ENCODE assay signal across 1 cellular context in the genomic region with DNA sequence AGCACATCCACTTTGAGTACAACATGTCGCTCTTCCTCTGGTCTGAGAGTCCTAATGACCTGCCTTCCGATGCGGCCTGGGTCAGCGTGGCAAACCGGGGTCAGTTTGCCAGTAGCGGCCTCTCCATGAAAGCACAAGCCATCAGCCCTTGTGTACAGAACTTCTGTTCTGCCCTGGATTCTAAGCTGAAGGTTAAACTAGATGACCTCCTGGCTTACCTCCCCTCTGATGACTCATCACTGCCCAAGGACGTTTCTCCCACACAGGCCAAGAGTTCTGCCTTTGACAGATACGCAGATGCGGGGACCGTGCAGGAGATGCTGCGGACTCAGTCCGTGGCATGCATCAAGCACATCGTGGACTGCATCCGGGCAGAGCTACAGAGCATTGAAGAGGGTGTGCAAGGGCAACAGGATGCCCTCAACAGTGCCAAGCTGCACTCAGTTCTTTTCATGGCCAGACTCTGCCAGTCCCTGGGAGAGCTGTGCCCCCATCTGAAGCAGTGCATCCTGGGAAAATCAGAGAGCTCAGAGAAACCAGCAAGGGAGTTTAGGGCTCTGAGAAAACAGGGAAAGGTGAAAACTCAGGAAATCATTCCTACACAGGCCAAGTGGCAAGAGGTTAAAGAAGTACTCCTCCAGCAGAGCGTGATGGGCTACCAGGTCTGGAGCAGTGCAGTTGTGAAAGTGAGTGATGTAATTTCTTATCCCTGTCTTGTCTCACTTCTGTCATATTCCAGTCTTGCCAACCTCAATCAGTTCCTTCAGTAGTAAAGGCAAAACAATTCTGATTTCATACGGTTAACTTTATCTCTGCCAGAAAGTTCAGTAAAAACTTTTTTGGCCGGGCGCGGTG.
TF ChIP-seq lines count a peak whose summit lies in the region.

No MANE protein-coding gene starts in this region.

TF ChIP-seq in HepG2, 621 proteins besides CTCF, POLR2A, EP300 and RAD21 (continued from another document and continues in another):
- TF ChIP-seq IRF2 (CRISPR knock-in tag; IDR thresholded peaks at IDR 0.05) (peak; percentile 95), ZKSCAN5 (CRISPR knock-in tag; IDR thresholded peaks at IDR 0.05) (no peak), TARDBP (CRISPR knock-in tag; IDR thresholded peaks at IDR 0.05) (peak; percentile 98), HNRNPLL (IDR thresholded peaks at IDR 0.05; ENCODE audit: low read depth, low read length, poor library complexity, severe bottlenecking) (no peak), ZNF766 (CRISPR knock-in tag; IDR thresholded peaks at IDR 0.05; ENCODE audit: borderline replicate concordance) (no peak), ZNF251 (CRISPR knock-in tag; IDR thresholded peaks at IDR 0.05) (no peak; the same call in 1 of the 2 replicates), BCL6 (CRISPR knock-in tag; IDR thresholded peaks at IDR 0.05) (peak; percentile 84), CCAR2 (optimal IDR thresholded peaks at IDR 0.05; ENCODE audit: low read depth, low read length) (no peak), CBX5 (CRISPR knock-in tag; IDR thresholded peaks at IDR 0.05; ENCODE audit: borderline replicate concordance) (peak; percentile 68; the same call in 1 of the 2 replicates), EEA1 (CRISPR knock-in tag; IDR thresholded peaks at IDR 0.05; ENCODE audit: borderline replicate concordance) (no peak), KMT2B (CRISPR knock-in tag; IDR thresholded peaks at IDR 0.05) (peak; percentile 32; the same call in 1 of the 2 replicates), ZNF724P (CRISPR knock-in tag; IDR thresholded peaks at IDR 0.05; ENCODE audit: borderline replicate concordance) (no peak), ZBTB21 (CRISPR knock-in tag; IDR thresholded peaks at IDR 0.05) (no peak), IRX3 (CRISPR knock-in tag; IDR thresholded peaks at IDR 0.05; ENCODE audit: borderline replicate concordance, low read depth) (no peak), ZSCAN22 (CRISPR knock-in tag; IDR thresholded peaks at IDR 0.05) (no peak), PHF21A (CRISPR knock-in tag; IDR thresholded peaks at IDR 0.05) (peak; percentile 99), DMAP1 (CRISPR knock-in tag; IDR thresholded peaks at IDR 0.05) (peak; percentile 79; the same call in 1 of the 2 replicates), AKAP8 (CRISPR knock-in tag; IDR thresholded peaks at IDR 0.05) (no peak), ZNF34 (CRISPR knock-in tag; IDR thresholded peaks at IDR 0.05; ENCODE audit: borderline replicate concordance) (0 out of 2 replicates have a peak, but pooled peaks have one; percentile 52), ZNF317 (CRISPR knock-in tag; IDR thresholded peaks at IDR 0.05) (peak; percentile 77), ZNF331 (CRISPR knock-in tag; IDR thresholded peaks at IDR 0.05) (peak; percentile 93), ZFYVE20 (CRISPR knock-in tag; IDR thresholded peaks at IDR 0.05; ENCODE audit: borderline replicate concordance, low read depth) (no peak), ARNTL (CRISPR knock-in tag; IDR thresholded peaks at IDR 0.05) (peak; percentile 61), ZNF136 (CRISPR knock-in tag; IDR thresholded peaks at IDR 0.05; ENCODE audit: low read depth) (0 out of 2 replicates have a peak, but pooled peaks have one; percentile 83), ZNF138 (CRISPR knock-in tag; IDR thresholded peaks at IDR 0.05; ENCODE audit: low read depth) (no peak)
- TF ChIP-seq, protein P1, sequence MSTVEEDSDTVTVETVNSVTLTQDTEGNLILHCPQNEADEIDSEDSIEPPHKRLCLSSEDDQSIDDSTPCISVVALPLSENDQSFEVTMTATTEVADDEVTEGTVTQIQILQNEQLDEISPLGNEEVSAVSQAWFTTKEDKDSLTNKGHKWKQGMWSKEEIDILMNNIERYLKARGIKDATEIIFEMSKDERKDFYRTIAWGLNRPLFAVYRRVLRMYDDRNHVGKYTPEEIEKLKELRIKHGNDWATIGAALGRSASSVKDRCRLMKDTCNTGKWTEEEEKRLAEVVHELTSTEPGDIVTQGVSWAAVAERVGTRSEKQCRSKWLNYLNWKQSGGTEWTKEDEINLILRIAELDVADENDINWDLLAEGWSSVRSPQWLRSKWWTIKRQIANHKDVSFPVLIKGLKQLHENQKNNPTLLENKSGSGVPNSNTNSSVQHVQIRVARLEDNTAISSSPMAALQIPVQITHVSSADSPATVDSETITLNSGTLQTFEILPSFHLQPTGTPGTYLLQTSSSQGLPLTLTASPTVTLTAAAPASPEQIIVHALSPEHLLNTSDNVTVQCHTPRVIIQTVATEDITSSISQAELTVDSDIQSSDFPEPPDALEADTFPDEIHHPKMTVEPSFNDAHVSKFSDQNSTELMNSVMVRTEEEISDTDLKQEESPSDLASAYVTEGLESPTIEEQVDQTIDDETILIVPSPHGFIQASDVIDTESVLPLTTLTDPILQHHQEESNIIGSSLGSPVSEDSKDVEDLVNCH (CRISPR knock-in tag; IDR thresholded peaks at IDR 0.05) = no peak
- TF ChIP-seq, protein P2, sequence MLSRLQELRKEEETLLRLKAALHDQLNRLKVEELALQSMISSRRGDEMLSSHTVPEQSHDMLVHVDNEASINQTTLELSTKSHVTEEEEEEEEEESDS (CRISPR knock-in tag; IDR thresholded peaks at IDR 0.05; ENCODE audit: borderline replicate concordance) = no peak
- TF ChIP-seq, protein P3, sequence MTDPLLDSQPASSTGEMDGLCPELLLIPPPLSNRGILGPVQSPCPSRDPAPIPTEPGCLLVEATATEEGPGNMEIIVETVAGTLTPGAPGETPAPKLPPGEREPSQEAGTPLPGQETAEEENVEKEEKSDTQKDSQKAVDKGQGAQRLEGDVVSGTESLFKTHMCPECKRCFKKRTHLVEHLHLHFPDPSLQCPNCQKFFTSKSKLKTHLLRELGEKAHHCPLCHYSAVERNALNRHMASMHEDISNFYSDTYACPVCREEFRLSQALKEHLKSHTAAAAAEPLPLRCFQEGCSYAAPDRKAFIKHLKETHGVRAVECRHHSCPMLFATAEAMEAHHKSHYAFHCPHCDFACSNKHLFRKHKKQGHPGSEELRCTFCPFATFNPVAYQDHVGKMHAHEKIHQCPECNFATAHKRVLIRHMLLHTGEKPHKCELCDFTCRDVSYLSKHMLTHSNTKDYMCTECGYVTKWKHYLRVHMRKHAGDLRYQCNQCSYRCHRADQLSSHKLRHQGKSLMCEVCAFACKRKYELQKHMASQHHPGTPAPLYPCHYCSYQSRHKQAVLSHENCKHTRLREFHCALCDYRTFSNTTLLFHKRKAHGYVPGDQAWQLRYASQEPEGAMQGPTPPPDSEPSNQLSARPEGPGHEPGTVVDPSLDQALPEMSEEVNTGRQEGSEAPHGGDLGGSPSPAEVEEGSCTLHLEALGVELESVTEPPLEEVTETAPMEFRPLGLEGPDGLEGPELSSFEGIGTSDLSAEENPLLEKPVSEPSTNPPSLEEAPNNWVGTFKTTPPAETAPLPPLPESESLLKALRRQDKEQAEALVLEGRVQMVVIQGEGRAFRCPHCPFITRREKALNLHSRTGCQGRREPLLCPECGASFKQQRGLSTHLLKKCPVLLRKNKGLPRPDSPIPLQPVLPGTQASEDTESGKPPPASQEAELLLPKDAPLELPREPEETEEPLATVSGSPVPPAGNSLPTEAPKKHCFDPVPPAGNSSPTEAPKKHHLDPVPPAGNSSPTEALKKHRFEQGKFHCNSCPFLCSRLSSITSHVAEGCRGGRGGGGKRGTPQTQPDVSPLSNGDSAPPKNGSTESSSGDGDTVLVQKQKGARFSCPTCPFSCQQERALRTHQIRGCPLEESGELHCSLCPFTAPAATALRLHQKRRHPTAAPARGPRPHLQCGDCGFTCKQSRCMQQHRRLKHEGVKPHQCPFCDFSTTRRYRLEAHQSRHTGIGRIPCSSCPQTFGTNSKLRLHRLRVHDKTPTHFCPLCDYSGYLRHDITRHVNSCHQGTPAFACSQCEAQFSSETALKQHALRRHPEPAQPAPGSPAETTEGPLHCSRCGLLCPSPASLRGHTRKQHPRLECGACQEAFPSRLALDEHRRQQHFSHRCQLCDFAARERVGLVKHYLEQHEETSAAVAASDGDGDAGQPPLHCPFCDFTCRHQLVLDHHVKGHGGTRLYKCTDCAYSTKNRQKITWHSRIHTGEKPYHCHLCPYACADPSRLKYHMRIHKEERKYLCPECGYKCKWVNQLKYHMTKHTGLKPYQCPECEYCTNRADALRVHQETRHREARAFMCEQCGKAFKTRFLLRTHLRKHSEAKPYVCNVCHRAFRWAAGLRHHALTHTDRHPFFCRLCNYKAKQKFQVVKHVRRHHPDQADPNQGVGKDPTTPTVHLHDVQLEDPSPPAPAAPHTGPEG (CRISPR knock-in tag; IDR thresholded peaks at IDR 0.05) = peak; percentile 76
- TF ChIP-seq, protein P4, sequence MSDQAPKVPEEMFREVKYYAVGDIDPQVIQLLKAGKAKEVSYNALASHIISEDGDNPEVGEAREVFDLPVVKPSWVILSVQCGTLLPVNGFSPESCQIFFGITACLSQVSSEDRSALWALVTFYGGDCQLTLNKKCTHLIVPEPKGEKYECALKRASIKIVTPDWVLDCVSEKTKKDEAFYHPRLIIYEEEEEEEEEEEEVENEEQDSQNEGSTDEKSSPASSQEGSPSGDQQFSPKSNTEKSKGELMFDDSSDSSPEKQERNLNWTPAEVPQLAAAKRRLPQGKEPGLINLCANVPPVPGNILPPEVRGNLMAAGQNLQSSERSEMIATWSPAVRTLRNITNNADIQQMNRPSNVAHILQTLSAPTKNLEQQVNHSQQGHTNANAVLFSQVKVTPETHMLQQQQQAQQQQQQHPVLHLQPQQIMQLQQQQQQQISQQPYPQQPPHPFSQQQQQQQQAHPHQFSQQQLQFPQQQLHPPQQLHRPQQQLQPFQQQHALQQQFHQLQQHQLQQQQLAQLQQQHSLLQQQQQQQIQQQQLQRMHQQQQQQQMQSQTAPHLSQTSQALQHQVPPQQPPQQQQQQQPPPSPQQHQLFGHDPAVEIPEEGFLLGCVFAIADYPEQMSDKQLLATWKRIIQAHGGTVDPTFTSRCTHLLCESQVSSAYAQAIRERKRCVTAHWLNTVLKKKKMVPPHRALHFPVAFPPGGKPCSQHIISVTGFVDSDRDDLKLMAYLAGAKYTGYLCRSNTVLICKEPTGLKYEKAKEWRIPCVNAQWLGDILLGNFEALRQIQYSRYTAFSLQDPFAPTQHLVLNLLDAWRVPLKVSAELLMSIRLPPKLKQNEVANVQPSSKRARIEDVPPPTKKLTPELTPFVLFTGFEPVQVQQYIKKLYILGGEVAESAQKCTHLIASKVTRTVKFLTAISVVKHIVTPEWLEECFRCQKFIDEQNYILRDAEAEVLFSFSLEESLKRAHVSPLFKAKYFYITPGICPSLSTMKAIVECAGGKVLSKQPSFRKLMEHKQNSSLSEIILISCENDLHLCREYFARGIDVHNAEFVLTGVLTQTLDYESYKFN (CRISPR knock-in tag; conservative IDR thresholded peaks at IDR 0.05) = peak; percentile 98
- TF ChIP-seq, protein P5, sequence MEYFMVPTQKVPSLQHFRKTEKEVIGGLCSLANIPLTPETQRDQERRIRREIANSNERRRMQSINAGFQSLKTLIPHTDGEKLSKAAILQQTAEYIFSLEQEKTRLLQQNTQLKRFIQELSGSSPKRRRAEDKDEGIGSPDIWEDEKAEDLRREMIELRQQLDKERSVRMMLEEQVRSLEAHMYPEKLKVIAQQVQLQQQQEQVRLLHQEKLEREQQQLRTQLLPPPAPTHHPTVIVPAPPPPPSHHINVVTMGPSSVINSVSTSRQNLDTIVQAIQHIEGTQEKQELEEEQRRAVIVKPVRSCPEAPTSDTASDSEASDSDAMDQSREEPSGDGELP (IDR thresholded peaks at IDR 0.05; ENCODE audit: borderline replicate concordance, low read depth) = peak; percentile 76; the same call in 1 of the 2 replicates
- TF ChIP-seq, protein P6, sequence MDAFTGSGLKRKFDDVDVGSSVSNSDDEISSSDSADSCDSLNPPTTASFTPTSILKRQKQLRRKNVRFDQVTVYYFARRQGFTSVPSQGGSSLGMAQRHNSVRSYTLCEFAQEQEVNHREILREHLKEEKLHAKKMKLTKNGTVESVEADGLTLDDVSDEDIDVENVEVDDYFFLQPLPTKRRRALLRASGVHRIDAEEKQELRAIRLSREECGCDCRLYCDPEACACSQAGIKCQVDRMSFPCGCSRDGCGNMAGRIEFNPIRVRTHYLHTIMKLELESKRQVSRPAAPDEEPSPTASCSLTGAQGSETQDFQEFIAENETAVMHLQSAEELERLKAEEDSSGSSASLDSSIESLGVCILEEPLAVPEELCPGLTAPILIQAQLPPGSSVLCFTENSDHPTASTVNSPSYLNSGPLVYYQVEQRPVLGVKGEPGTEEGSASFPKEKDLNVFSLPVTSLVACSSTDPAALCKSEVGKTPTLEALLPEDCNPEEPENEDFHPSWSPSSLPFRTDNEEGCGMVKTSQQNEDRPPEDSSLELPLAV (CRISPR knock-in tag; conservative IDR thresholded peaks at IDR 0.05; ENCODE audit: low read depth) = no peak
- TF ChIP-seq, protein P7, sequence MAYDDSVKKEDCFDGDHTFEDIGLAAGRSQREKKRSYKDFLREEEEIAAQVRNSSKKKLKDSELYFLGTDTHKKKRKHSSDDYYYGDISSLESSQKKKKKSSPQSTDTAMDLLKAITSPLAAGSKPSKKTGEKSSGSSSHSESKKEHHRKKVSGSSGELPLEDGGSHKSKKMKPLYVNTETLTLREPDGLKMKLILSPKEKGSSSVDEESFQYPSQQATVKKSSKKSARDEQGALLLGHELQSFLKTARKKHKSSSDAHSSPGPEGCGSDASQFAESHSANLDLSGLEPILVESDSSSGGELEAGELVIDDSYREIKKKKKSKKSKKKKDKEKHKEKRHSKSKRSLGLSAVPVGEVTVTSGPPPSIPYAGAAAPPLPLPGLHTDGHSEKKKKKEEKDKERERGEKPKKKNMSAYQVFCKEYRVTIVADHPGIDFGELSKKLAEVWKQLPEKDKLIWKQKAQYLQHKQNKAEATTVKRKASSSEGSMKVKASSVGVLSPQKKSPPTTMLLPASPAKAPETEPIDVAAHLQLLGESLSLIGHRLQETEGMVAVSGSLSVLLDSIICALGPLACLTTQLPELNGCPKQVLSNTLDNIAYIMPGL (CRISPR knock-in tag; IDR thresholded peaks at IDR 0.05; ENCODE audit: borderline replicate concordance in 1 of 2, low read depth in 1 of 2) = peak; percentile 74 to 84; a peak in 3 of 4 replicates
- TF ChIP-seq, protein P8, sequence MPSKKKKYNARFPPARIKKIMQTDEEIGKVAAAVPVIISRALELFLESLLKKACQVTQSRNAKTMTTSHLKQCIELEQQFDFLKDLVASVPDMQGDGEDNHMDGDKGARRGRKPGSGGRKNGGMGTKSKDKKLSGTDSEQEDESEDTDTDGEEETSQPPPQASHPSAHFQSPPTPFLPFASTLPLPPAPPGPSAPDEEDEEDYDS (CRISPR knock-in tag; IDR thresholded peaks at IDR 0.05) = peak; percentile 44; the same call in 1 of the 2 replicates
- TF ChIP-seq, protein P9, sequence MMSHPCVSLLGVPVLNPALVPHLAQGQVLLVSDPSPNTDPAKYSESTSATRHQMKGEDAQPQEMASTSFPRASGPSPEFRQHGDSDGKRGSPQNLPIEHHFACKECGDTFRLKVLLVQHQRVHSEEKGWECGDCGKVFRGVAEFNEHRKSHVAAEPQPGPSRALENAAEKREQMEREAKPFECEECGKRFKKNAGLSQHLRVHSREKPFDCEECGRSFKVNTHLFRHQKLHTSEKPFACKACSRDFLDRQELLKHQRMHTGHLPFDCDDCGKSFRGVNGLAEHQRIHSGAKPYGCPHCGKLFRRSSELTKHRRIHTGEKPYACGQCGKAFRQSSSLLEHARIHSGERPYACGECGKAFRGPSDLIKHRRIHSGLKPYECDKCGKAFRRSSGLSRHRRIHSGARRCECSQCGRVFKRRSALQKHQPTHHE (CRISPR knock-in tag; IDR thresholded peaks at IDR 0.05; ENCODE audit: borderline replicate concordance) = 0 out of 2 replicates have a peak, but pooled peaks have one; percentile 71
